Comparison of ENCODE assay signal across 37 cellular contexts in the genomic region with DNA sequence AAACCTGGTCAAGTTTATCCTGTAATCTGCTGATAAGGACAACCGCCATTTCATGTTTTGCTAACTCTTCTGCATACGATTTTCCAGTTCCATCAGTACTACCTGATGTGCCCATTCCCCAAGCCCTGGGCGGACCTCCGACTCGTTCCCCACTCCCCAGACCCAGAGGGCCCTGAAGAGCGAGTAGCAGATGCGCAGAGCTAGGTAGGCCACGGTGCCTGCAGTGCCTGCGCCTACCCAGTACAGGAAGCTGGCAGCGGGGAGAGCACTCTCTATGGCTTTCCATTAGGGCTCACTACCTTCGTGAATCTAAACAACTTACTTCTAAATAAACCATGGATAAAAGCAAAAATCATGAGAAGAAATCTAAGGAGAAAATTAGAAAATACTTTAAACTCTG.
"Had no signal": no experiment of that assay in that cellular context is flagged by ENCODE, and none has a peak within 500 bp of the region (broad histone marks: within the 10 kb centered on the region; RNA-seq: fewer than 3 reads in every experiment).

No MANE protein-coding gene starts in this region.

- H3K27me3 ChIP-seq: body of pancreas, brain microvascular endothelial cell, breast epithelium had no signal

- H3K9me3 ChIP-seq: adrenal gland, body of pancreas, breast epithelium had no signal

- H3K9me3 Mint-ChIP-seq: activated CD4-positive, alpha-beta memory T cell treated with anti-CD3 and anti-CD28 coated beads, Interleukin-2, amount 10 ng/mL, durations not matched to agents 7 days and 5 days; activated CD4-positive, alpha-beta T cell treated with anti-CD3 and anti-CD28 coated beads, Interleukin-2, amount 10 ng/mL, durations not matched to agents 7 days and 5 days; activated naive CD4-positive, alpha-beta T cell treated with anti-CD3 and anti-CD28 coated beads for 36 hours; activated naive CD4-positive, alpha-beta T cell treated with anti-CD3 and anti-CD28 coated beads, Interleukin-2, amount 50 U/mL, for 72 hours; activated naive CD8-positive, alpha-beta T cell treated with anti-CD3 and anti-CD28 coated beads for 36 hours; activated T-cell treated with anti-CD3 and anti-CD28 coated beads, Interleukin-2, amount 50 U/mL, for 4 hours; activated T-cell treated with anti-CD3 and anti-CD28 coated beads, Interleukin-2, amount 50 U/mL, for 72 hours; activated T-helper 1 cell treated with anti-CD3 and anti-CD28 coated beads, Interleukin-12 subunit alpha, Interleukin-12 subunit beta, Interleukin-2, Interleukin-4 antibody, amounts not matched to agents 30 ng/mL and 10 ng/mL and 1 ng/mL, durations not matched to agents 14 hours and 24 hours and 36 hours; activated T-helper 17 cell treated with anti-CD3 and anti-CD28 coated beads, Interleukin-2, amount 50 U/mL, for 72 hours; T-helper 1 cell treated with Interleukin-12 subunit alpha and Interleukin-12 subunit beta and Interleukin-4 antibody, amounts not matched to agents 30 μg/mL and 1 μg/mL, for 36 hours; T-helper 2 cell treated with Interferon-gamma antibody and Interleukin-4, amounts not matched to agents 5 μg/mL and 100 μg/mL, for 36 hours had no signal

- ATAC-seq: activated CD4-positive, alpha-beta T cell treated with anti-CD3 and anti-CD28 coated beads for 36 hours; activated CD4-positive, CD25-positive, alpha-beta regulatory T cell treated with anti-CD3 and anti-CD28 coated beads, Interleukin-2, amount 50 U/mL, for 24 hours; activated naive CD4-positive, alpha-beta T cell treated with anti-CD3 and anti-CD28 coated beads, Interleukin-2, amount 50 U/mL, for 72 hours; activated T-cell treated with anti-CD3 and anti-CD28 coated beads, Interleukin-2, amount 50 U/mL, for 4 hours; activated T-cell treated with anti-CD3 and anti-CD28 coated beads, Interleukin-2, amount 50 U/mL, for 72 hours; activated T-helper 17 cell treated with anti-CD3 and anti-CD28 coated beads, Interleukin-2, amount 50 U/mL, for 72 hours; body of pancreas had no signal

- H3K4me1 ChIP-seq: adrenal gland, body of pancreas, breast epithelium had no signal

- H3K36me3 ChIP-seq: adrenal gland, brain microvascular endothelial cell, breast epithelium had no signal

- DNase-seq: activated CD4-positive, alpha-beta memory T cell treated with anti-CD3 and anti-CD28 coated beads, Interleukin-2, amount 10 ng/mL, durations not matched to agents 7 days and 5 days; activated CD4-positive, alpha-beta T cell treated with anti-CD3 and anti-CD28 coated beads for 1 hour; activated CD4-positive, alpha-beta T cell treated with anti-CD3 and anti-CD28 coated beads for 36 hours; activated CD4-positive, alpha-beta T cell treated with anti-CD3 and anti-CD28 coated beads for 48 hours; activated CD4-positive, alpha-beta T cell treated with anti-CD3 and anti-CD28 coated beads, Interleukin-2, amount 10 ng/mL, durations not matched to agents 7 days and 5 days; activated CD4-positive, alpha-beta T cell treated with anti-CD3 and anti-CD28 coated beads, Interleukin-2, amount 50 U/mL, for 48 hours; activated CD4-positive, CD25-positive, alpha-beta regulatory T cell; activated CD8-positive, alpha-beta memory T cell treated with anti-CD3 and anti-CD28 coated beads, Interleukin-2, amount 50 U/mL, for 4 hours; activated effector memory CD4-positive, alpha-beta T cell treated with anti-CD3 and anti-CD28 coated beads, Interleukin-2, amount 50 U/mL, for 16 hours; activated gamma-delta T cell treated with Interleukin-2 at 50 U/mL for 16 hours; activated naive CD4-positive, alpha-beta T cell; activated naive CD4-positive, alpha-beta T cell treated with anti-CD3 and anti-CD28 coated beads for 36 hours; activated naive CD4-positive, alpha-beta T cell treated with anti-CD3 and anti-CD28 coated beads, Interleukin-2, amount 50 U/mL, for 16 hours; activated naive CD8-positive, alpha-beta T cell treated with anti-CD3 and anti-CD28 coated beads for 36 hours; activated T-cell treated with anti-CD3 and anti-CD28 coated beads for 4 hours; activated T-cell treated with anti-CD3 and anti-CD28 coated beads, Interleukin-2, amount 50 U/mL, for 1 hour; activated T-cell treated with anti-CD3 and anti-CD28 coated beads, Interleukin-2, amount 50 U/mL, for 4 hours; activated T-cell treated with anti-CD3 and anti-CD28 coated beads, Interleukin-2, amount 50 U/mL, for 72 hours; adrenal gland; amniotic stem cell; aorta; body of pancreas; brain microvascular endothelial cell; central memory CD4-positive, alpha-beta T cell; T-helper 1 cell; T-helper 2 cell; T-helper 9 cell had no signal

- H3K27ac ChIP-seq: adrenal gland, body of pancreas, brain microvascular endothelial cell, breast epithelium, VCaP had no signal

- H3K4me3 Mint-ChIP-seq: activated CD4-positive, alpha-beta memory T cell treated with anti-CD3 and anti-CD28 coated beads, Interleukin-2, amount 10 ng/mL, durations not matched to agents 7 days and 5 days; activated CD4-positive, alpha-beta T cell treated with anti-CD3 and anti-CD28 coated beads for 36 hours; activated CD4-positive, alpha-beta T cell treated with anti-CD3 and anti-CD28 coated beads, Interleukin-2, amount 10 ng/mL, durations not matched to agents 7 days and 5 days; activated naive CD4-positive, alpha-beta T cell treated with anti-CD3 and anti-CD28 coated beads for 36 hours; activated naive CD8-positive, alpha-beta T cell treated with anti-CD3 and anti-CD28 coated beads for 36 hours; activated T-cell treated with anti-CD3 and anti-CD28 coated beads, Interleukin-2, amount 50 U/mL, for 4 hours; activated T-cell treated with anti-CD3 and anti-CD28 coated beads, Interleukin-2, amount 50 U/mL, for 72 hours; activated T-helper 1 cell treated with anti-CD3 and anti-CD28 coated beads, Interleukin-12 subunit alpha, Interleukin-12 subunit beta, Interleukin-2, Interleukin-4 antibody, amounts not matched to agents 30 ng/mL and 10 ng/mL and 1 ng/mL, durations not matched to agents 14 hours and 24 hours and 36 hours; activated T-helper 17 cell treated with anti-CD3 and anti-CD28 coated beads, Interleukin-2, amount 50 U/mL, for 72 hours; T-helper 1 cell treated with Interleukin-12 subunit alpha and Interleukin-12 subunit beta and Interleukin-4 antibody, amounts not matched to agents 30 μg/mL and 1 μg/mL, for 36 hours; T-helper 2 cell treated with Interferon-gamma antibody and Interleukin-4, amounts not matched to agents 5 μg/mL and 100 μg/mL, for 36 hours had no signal

- H3K27ac Mint-ChIP-seq: activated CD4-positive, alpha-beta memory T cell treated with anti-CD3 and anti-CD28 coated beads, Interleukin-2, amount 10 ng/mL, durations not matched to agents 7 days and 5 days; activated CD4-positive, alpha-beta T cell treated with anti-CD3 and anti-CD28 coated beads for 36 hours; activated CD4-positive, alpha-beta T cell treated with anti-CD3 and anti-CD28 coated beads, Interleukin-2, amount 10 ng/mL, durations not matched to agents 7 days and 5 days; activated naive CD4-positive, alpha-beta T cell treated with anti-CD3 and anti-CD28 coated beads for 36 hours; activated naive CD4-positive, alpha-beta T cell treated with anti-CD3 and anti-CD28 coated beads, Interleukin-2, amount 50 U/mL, for 72 hours; activated naive CD8-positive, alpha-beta T cell treated with anti-CD3 and anti-CD28 coated beads for 36 hours; activated T-cell treated with anti-CD3 and anti-CD28 coated beads, Interleukin-2, amount 50 U/mL, for 72 hours; activated T-helper 1 cell treated with anti-CD3 and anti-CD28 coated beads, Interleukin-12 subunit alpha, Interleukin-12 subunit beta, Interleukin-2, Interleukin-4 antibody, amounts not matched to agents 30 ng/mL and 10 ng/mL and 1 ng/mL, durations not matched to agents 14 hours and 24 hours and 36 hours; activated T-helper 17 cell treated with anti-CD3 and anti-CD28 coated beads, Interleukin-2, amount 50 U/mL, for 72 hours; T-helper 1 cell treated with Interleukin-12 subunit alpha and Interleukin-12 subunit beta and Interleukin-4 antibody, amounts not matched to agents 30 μg/mL and 1 μg/mL, for 36 hours; T-helper 2 cell treated with Interferon-gamma antibody and Interleukin-4, amounts not matched to agents 5 μg/mL and 100 μg/mL, for 36 hours had no signal

- H3K4me3 ChIP-seq: adrenal gland, body of pancreas, breast epithelium had no signal

- FAIRE-seq: astrocyte, TTC549 had no signal

- H3K36me3 Mint-ChIP-seq: activated naive CD4-positive, alpha-beta T cell treated with anti-CD3 and anti-CD28 coated beads, Interleukin-2, amount 50 U/mL, for 72 hours; activated naive CD8-positive, alpha-beta T cell treated with anti-CD3 and anti-CD28 coated beads for 36 hours had no signal
